Comparison of ENCODE assay signal across 20 cellular contexts in genomic region chr2:108589786-108590185, GRCh38. TPM values are rescaled to one million over a fixed set of nuclear protein-coding genes. Genes with fewer than 3 reads are reported as not detected.
A peak's percentile ranks its signal among the peaks of the same experiment; 100 is the strongest.
DNase-seq lines count a peak whose midpoint lies in the region; ATAC-seq and TF ChIP-seq lines count a peak whose summit lies in the region.
"Had no signal": no experiment of that assay in that cellular context is flagged by ENCODE, and none has a peak within 500 bp of the region (broad histone marks: within the 10 kb centered on the region; RNA-seq: fewer than 3 reads in every experiment).

No MANE protein-coding gene starts in this region.

- TF ChIP-seq EP300 in sigmoid colon (IDR thresholded peaks at IDR 0.05), result no peak

- WGBS in sigmoid colon, 2 donors, result 74 to 94% methylated on average over 2 of the region's 2 CpGs

- no peaks in the 10 kb centered on the region for H3K27me3 ChIP-seq in sigmoid colon
- H3K27me3 ChIP-seq: MG63 had no signal

- TF ChIP-seq POLR2A in erythroblast (IDR thresholded peaks at IDR 0.05; ENCODE audit: low read length) (peak; percentile 15), sigmoid colon (IDR thresholded peaks at IDR 0.05) (no peak)

- H3K4me1 ChIP-seq in sigmoid colon, result peaks cover 0 to 95% (median 81%) of the 10 kb centered on the region in 4 donors

- no peaks in the 10 kb centered on the region for H3K36me3 ChIP-seq in sigmoid colon
- H3K36me3 ChIP-seq: MG63 had no signal

- no peaks in the 10 kb centered on the region for H3K9me3 ChIP-seq in sigmoid colon
- H3K9me3 ChIP-seq: MG63 had no signal

- CTCF ChIA-PET in activated B cell treated with CpG ODN at 0.5 μM for 24 hours (lab: Charles Lee), result no interaction called here
- CTCF ChIA-PET in activated CD4-positive, alpha-beta T cell treated with anti-CD3 and anti-CD28 coated beads, Interleukin-2, amount 10 ng/mL, durations not matched to agents 7 days and 5 days (lab: Charles Lee), result no interaction called here

- ATAC-seq in activated B cell treated with CpG ODN at 0.5 μM for 24 hours (ENCODE audit: low read depth), result no peak

- TF ChIP-seq CTCF in activated B cell treated with CpG ODN at 0.5 μM for 24 hours (IDR thresholded peaks at IDR 0.05), result no peak
- TF ChIP-seq CTCF in sigmoid colon (IDR thresholded peaks at IDR 0.05), result no peak

- peaks cover 74% of the 10 kb centered on the region for H3K4me1 Mint-ChIP-seq in activated B cell treated with CpG ODN at 0.5 μM for 24 hours
- H3K4me1 Mint-ChIP-seq in activated CD4-positive, alpha-beta T cell treated with anti-CD3 and anti-CD28 coated beads, Interleukin-2, amount 10 ng/mL, durations not matched to agents 7 days and 5 days, result peaks cover 46% of the 10 kb centered on the region

- no peak overlapping the region for H3K4me3 Mint-ChIP-seq in activated B cell treated with CpG ODN at 0.5 μM for 24 hours
- no peak overlapping the region for H3K4me3 Mint-ChIP-seq in activated CD4-positive, alpha-beta T cell treated with anti-CD3 and anti-CD28 coated beads, Interleukin-2, amount 10 ng/mL, durations not matched to agents 7 days and 5 days
- H3K4me3 Mint-ChIP-seq: brain, nephron progenitor cell had no signal

- no peak overlapping the region for H3K4me3 ChIP-seq in sigmoid colon
- H3K4me3 ChIP-seq: GM23248, MG63 had no signal

- H3K27me3 Mint-ChIP-seq in activated B cell treated with CpG ODN at 0.5 μM for 24 hours, result no peaks in the 10 kb centered on the region
- H3K27me3 Mint-ChIP-seq in activated CD4-positive, alpha-beta T cell treated with anti-CD3 and anti-CD28 coated beads, Interleukin-2, amount 10 ng/mL, durations not matched to agents 7 days and 5 days, result no peaks in the 10 kb centered on the region
- H3K27me3 Mint-ChIP-seq: CD8-positive, alpha-beta memory T cell had no signal

- H3K27ac ChIP-seq in sigmoid colon, result peak overlapping the region; percentile 70 to 84 (median 77)
- H3K27ac ChIP-seq: GM23248, RWPE1 had no signal

- H3K36me3 Mint-ChIP-seq in activated B cell treated with CpG ODN at 0.5 μM for 24 hours (ENCODE audit: low read depth), result no peaks in the 10 kb centered on the region
- no peaks in the 10 kb centered on the region for H3K36me3 Mint-ChIP-seq in activated CD4-positive, alpha-beta T cell treated with anti-CD3 and anti-CD28 coated beads, Interleukin-2, amount 10 ng/mL, durations not matched to agents 7 days and 5 days (ENCODE audit: low read depth)
- H3K36me3 Mint-ChIP-seq: brain; CD8-positive, alpha-beta memory T cell had no signal

- DNase-seq in CD1c-positive myeloid dendritic cell (ENCODE audit: extremely low spot score) (peak; percentile 63), activated B cell treated with CpG ODN at 0.5 μM for 24 hours (no peak), erythroblast (lab: John Stamatoyannopoulos, UW) (peak in 1 of 2 experiments; percentile 34), sigmoid colon (no peak), LoVo (ENCODE audit: low spot score) (no peak), NCI-H2196 treated with DMSO at 0.1 percent for 48 hours (lab: John Stamatoyannopoulos, UW; ENCODE audit: unreplicated experiment) (no peak)
- DNase-seq in stimulated activated CD4-positive, alpha-beta T cell treated with anti-CD3 and anti-CD28 coated beads, Interleukin-15, amount 100 ng/mL, for 24 hours, result no peak
- DNase-seq in activated CD4-positive, alpha-beta T cell treated with anti-CD3 and anti-CD28 coated beads, Interleukin-2, amount 10 ng/mL, durations not matched to agents 7 days and 5 days, result no peak
- DNase-seq: activated CD4-positive, alpha-beta T cell treated with anti-CD3 and anti-CD28 coated beads, Interleukin-2, amount 50 U/mL, for 48 hours; activated naive CD4-positive, alpha-beta T cell treated with anti-CD3 and anti-CD28 coated beads, Interleukin-2, amount 50 U/mL, for 16 hours; activated T-cell treated with anti-CD3 and anti-CD28 coated beads for 4 hours; CD8-positive, alpha-beta memory T cell; GM23248; MG63; NCI-H187; NCI-H446; nephron progenitor cell; stimulated activated naive CD4-positive, alpha-beta T cell treated with Interleukin-2 at 50 U/mL for 16 hours had no signal

- peak overlapping the region; percentile 77 for H3K27ac Mint-ChIP-seq in activated B cell treated with CpG ODN at 0.5 μM for 24 hours
- no peak overlapping the region for H3K27ac Mint-ChIP-seq in activated CD4-positive, alpha-beta T cell treated with anti-CD3 and anti-CD28 coated beads, Interleukin-2, amount 10 ng/mL, durations not matched to agents 7 days and 5 days
- H3K27ac Mint-ChIP-seq: brain, nephron progenitor cell had no signal

- POLR2A ChIA-PET in activated B cell treated with CpG ODN at 0.5 μM for 24 hours (lab: Charles Lee), result no interaction called here
- POLR2A ChIA-PET in activated CD4-positive, alpha-beta T cell treated with anti-CD3 and anti-CD28 coated beads, Interleukin-2, amount 10 ng/mL, durations not matched to agents 7 days and 5 days (lab: Charles Lee), result no interaction called here

- H3K9me3 Mint-ChIP-seq in activated B cell treated with CpG ODN at 0.5 μM for 24 hours, result no peaks in the 10 kb centered on the region
- no peaks in the 10 kb centered on the region for H3K9me3 Mint-ChIP-seq in activated CD4-positive, alpha-beta T cell treated with anti-CD3 and anti-CD28 coated beads, Interleukin-2, amount 10 ng/mL, durations not matched to agents 7 days and 5 days
- H3K9me3 Mint-ChIP-seq: brain; CD8-positive, alpha-beta memory T cell; nephron progenitor cell had no signal

- intact Hi-C loops in activated B cell treated with CpG ODN at 0.5 μM for 24 hours (cut with micrococcal nuclease), result loop anchor here (5.0 to 10.0 kb wide), 4 partner anchors 48 to 1955 kb away; partner anchors contain the start of gene RANBP2
- intact Hi-C loops in sigmoid colon (cut with DNase I), result no loop called here

RNA-seq across cellular contexts. Expression of gene LIMS1, which starts 55.5 kb away (rescaled TPM):
- total RNA-seq in activated B cell treated with CpG ODN at 0.5 μM for 24 hours (33.3 and 34.8 TPM in 2 replicates), sigmoid colon (100 to 1,000 TPM in 1 of 4 donors, 10 to 100 TPM in 3; 65.3 to 185 (median 82.1) TPM)
- polyA plus RNA-seq in sigmoid colon, result 10 to 100 TPM; 16.2 to 22.5 (median 17.3) TPM
- 10 to 100 TPM; 57.2 to 63.2 TPM for total RNA-seq in activated CD4-positive, alpha-beta T cell treated with anti-CD3 and anti-CD28 coated beads, Interleukin-2, amount 10 ng/mL, durations not matched to agents 7 days and 5 days
